In genomic region chr9:136093331-136093986, GRCh38 we compare ENCODE assay signal across 1 cellular context.
TF ChIP-seq lines count a peak whose summit lies in the region.

No MANE protein-coding gene starts in this region.

TF ChIP-seq in GM23338, 12 proteins besides CTCF, POLR2A, EP300 and RAD21 (continued from another document):
- TF ChIP-seq REST (IDR thresholded peaks at IDR 0.05; ENCODE audit: unreplicated experiment) (no peak), ZNF114 (CRISPR knock-in tag; IDR thresholded peaks at IDR 0.05) (no peak)
